25 cellular contexts compared by ENCODE assay signal in the genomic region with DNA sequence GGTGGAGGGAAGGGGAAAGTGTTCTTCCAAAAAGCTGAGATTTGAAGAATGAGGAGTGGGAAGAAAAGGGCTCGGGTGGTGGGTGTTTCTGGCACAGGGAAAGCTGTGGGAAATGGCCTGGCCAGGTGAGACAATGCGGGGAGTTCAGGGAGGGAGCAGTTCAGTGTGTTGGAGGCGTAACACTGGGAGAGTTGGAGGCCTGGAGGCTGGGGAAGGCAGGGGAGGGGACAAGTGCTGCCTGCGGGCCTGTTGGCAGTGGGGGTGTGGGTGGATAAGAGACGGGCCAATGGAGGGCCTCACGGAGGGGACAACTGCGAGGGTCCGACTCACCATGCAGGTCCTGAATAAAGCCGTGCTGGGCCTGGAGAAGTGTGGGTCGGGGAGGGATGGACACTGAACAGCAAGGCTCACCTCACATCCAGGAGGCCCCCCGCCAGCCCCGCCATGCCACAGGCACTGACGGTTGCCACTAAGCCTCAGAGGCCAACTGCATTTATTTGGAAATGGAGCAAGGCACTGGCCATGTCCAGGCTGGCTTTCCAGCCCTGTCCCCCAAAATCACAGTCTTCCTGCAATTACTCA. TPM values are rescaled to one million over a fixed set of nuclear protein-coding genes. Genes with fewer than 3 reads are reported as not detected.
DNase-seq lines count a peak whose midpoint lies in the region; ATAC-seq, FAIRE-seq and TF ChIP-seq lines count a peak whose summit lies in the region.
"Had no signal": no experiment of that assay in that cellular context is flagged by ENCODE, and none has a peak within 500 bp of the region (broad histone marks: within the 10 kb centered on the region; RNA-seq: fewer than 3 reads in every experiment).

No MANE protein-coding gene starts in this region.

- WGBS in heart left ventricle, 4 donors = 79 to 80% (median 80%) methylated on average over 13 of the region's 13 CpGs

- ATAC-seq in heart left ventricle = no peak
- ATAC-seq: A549, GM23338, PC-3 had no signal

- no peaks in the 10 kb centered on the region for H3K27me3 Mint-ChIP-seq in neural crest cell (ENCODE audit: low read depth)
- no peaks in the 10 kb centered on the region for H3K27me3 Mint-ChIP-seq in progenitor cell of endocrine pancreas

- H3K4me3 Mint-ChIP-seq in neural crest cell = no peak overlapping the region
- H3K4me3 Mint-ChIP-seq in progenitor cell of endocrine pancreas (ENCODE audit: low read depth) = no peak overlapping the region
- H3K4me3 Mint-ChIP-seq: CD4-positive, alpha-beta T cell; GM23338 had no signal

- TF ChIP-seq POLR2A in heart left ventricle (IDR thresholded peaks at IDR 0.05) = no peak

- no peaks in the 10 kb centered on the region for H3K36me3 ChIP-seq in HEK293 (ENCODE audit: control insufficient read depth in 2 of 2, insufficient read depth in 1 of 2, low read length in 2 of 2)
- no peaks in the 10 kb centered on the region for H3K36me3 ChIP-seq in heart left ventricle
- H3K36me3 ChIP-seq: BLaER1 treated with 17β-estradiol and CSF1 and Interleukin-3, amounts not matched to agents 10 nM and 100 nM; HAP-1 had no signal

- H3K4me1 Mint-ChIP-seq in neural crest cell (peaks cover 36% of the 10 kb centered on the region), progenitor cell of endocrine pancreas (ENCODE audit: low read depth) (peaks cover 42% of the 10 kb centered on the region)

- H3K27ac Mint-ChIP-seq in neural crest cell (ENCODE audit: unreplicated experiment) (peak overlapping the region; percentile 31), progenitor cell of endocrine pancreas (peak overlapping the region; percentile 79)
- H3K27ac Mint-ChIP-seq: CD4-positive, alpha-beta T cell; GM23338 had no signal

- DNase-seq in RWPE1 (ENCODE audit: low spot score) (no peak), neural crest cell (ENCODE audit: low read depth, low spot score) (no peak), progenitor cell of endocrine pancreas (ENCODE audit: low spot score, unreplicated experiment) (no peak), heart left ventricle (no peak), RCC 7860 (ENCODE audit: low spot score) (no peak)
- no peak for DNase-seq in activated effector memory CD4-positive, alpha-beta T cell treated with Interleukin-2 at 50 U/mL for 16 hours
- DNase-seq in activated CD8-positive, alpha-beta memory T cell treated with anti-CD3 and anti-CD28 coated beads, Interleukin-2, amount 50 U/mL, for 4 hours = no peak
- DNase-seq: AML-193; CD4-positive, alpha-beta T cell; Karpas-422; NCI-H1092 treated with DMSO at 0.1 percent for 48 hours; NCI-H1436; NCI-H187; NCI-H446; NCI-H524 treated with DMSO at 0.1 percent for 48 hours; NCI-H774; PC-3; SIG-M5 had no signal

- H3K9me3 Mint-ChIP-seq in neural crest cell = peaks cover 3% of the 10 kb centered on the region
- no peaks in the 10 kb centered on the region for H3K9me3 Mint-ChIP-seq in progenitor cell of endocrine pancreas (ENCODE audit: low read depth)
- H3K9me3 Mint-ChIP-seq: CD4-positive, alpha-beta T cell had no signal

- no peaks in the 10 kb centered on the region for H3K36me3 Mint-ChIP-seq in neural crest cell (ENCODE audit: low read depth)
- H3K36me3 Mint-ChIP-seq in progenitor cell of endocrine pancreas (ENCODE audit: insufficient read depth) = no peaks in the 10 kb centered on the region

- H3K4me1 ChIP-seq in HEK293 (ENCODE audit: control insufficient read depth, insufficient read depth, low read length) (no peaks in the 10 kb centered on the region), heart left ventricle (peaks cover 0 to 20% (median 10%) of the 10 kb centered on the region in 12 donors)

- TF ChIP-seq CTCF in HEK293 (tag by site-specific recombination; IDR thresholded peaks at IDR 0.05) (no peak), RWPE1 (conservative IDR thresholded peaks at IDR 0.05; ENCODE audit: low read depth) (no peak), neural crest cell (conservative IDR thresholded peaks at IDR 0.05) (no peak), progenitor cell of endocrine pancreas (IDR thresholded peaks at IDR 0.05; ENCODE audit: unreplicated experiment) (no peak), heart left ventricle (IDR thresholded peaks at IDR 0.05) (no peak)

- CTCF ChIA-PET in HEK293 (lab: Yijun Ruan, JAX) (interaction anchor here (0.6 to 16.6 kb wide), 6 partner anchors 24 to 730 kb away, joined by 3 to 546 read pairs (median 10); no protein-coding TSS in a partner anchor), RWPE1 (lab: Yijun Ruan, JAX) (interaction anchor here (1.4 kb wide), 1 partner anchor 117 kb away, joined by 3 read pairs; no protein-coding TSS in a partner anchor)

- H3K9me3 ChIP-seq in HEK293 (ENCODE audit: control insufficient read depth, insufficient read depth, low read depth, low read length) = no peaks in the 10 kb centered on the region
- peaks cover 0 to 10% (median 1%) of the 10 kb centered on the region in 12 donors for H3K9me3 ChIP-seq in heart left ventricle
- H3K9me3 ChIP-seq: HAP-1 had no signal

- POLR2A ChIA-PET in HEK293 (lab: Yijun Ruan, JAX) = no interaction called here
- POLR2A ChIA-PET in RWPE1 (lab: Yijun Ruan, JAX; ENCODE audit: low non-redundant PET) = no interaction called here

- H3K4me3 ChIP-seq in HEK293 (ENCODE audit: low read depth, low read length) (no peak overlapping the region), heart left ventricle (no peak overlapping the region)
- H3K4me3 ChIP-seq: A549; BLaER1 treated with 17β-estradiol and CSF1 and Interleukin-3, amounts not matched to agents 10 nM and 100 nM; GM23338; HAP-1; SK-N-MC had no signal

- no peak for FAIRE-seq in RCC 7860 (lab: Jason Lieb, UNC)
- FAIRE-seq: A549, G401.6 had no signal

- peaks cover 0 to 9% (median 2%) of the 10 kb centered on the region in 9 donors for H3K27me3 ChIP-seq in heart left ventricle
- H3K27me3 ChIP-seq: BLaER1 treated with 17β-estradiol and CSF1 and Interleukin-3, amounts not matched to agents 10 nM and 100 nM had no signal

- intact Hi-C loops in heart left ventricle (cut with DNase I) = loop anchor here in 9 of 10 donors (2.0 to 10.0 kb wide), 8 partner anchors 116 to 741 kb away; no protein-coding TSS in a partner anchor

- H3K27ac ChIP-seq in HEK293 (ENCODE audit: extremely low read depth, low read depth, low read length) (no peak overlapping the region), RWPE1 (peak overlapping the region; percentile 98), heart left ventricle (no peak overlapping the region)
- H3K27ac ChIP-seq: BLaER1 treated with 17β-estradiol and CSF1 and Interleukin-3, amounts not matched to agents 10 nM and 100 nM; SK-N-MC had no signal

TF ChIP-seq in HEK293, 187 proteins besides CTCF, POLR2A, EP300 and RAD21 (continues in another document):
- TF ChIP-seq ZNF423 (tag by site-specific recombination; IDR thresholded peaks at IDR 0.05) (no peak), ZIC2 (tag by site-specific recombination; IDR thresholded peaks at IDR 0.05) (no peak), ZNF777 (tag by site-specific recombination; IDR thresholded peaks at IDR 0.05; ENCODE audit: borderline replicate concordance) (no peak), ZNF664 (tag by site-specific recombination; IDR thresholded peaks at IDR 0.05) (no peak), ZNF433 (tag by site-specific recombination; IDR thresholded peaks at IDR 0.05; ENCODE audit: low read depth) (no peak), ZNF76 (tag by site-specific recombination; IDR thresholded peaks at IDR 0.05; ENCODE audit: borderline replicate concordance, low read depth) (no peak), EGR2 (tag by site-specific recombination; IDR thresholded peaks at IDR 0.05; ENCODE audit: low read depth) (peak; percentile 90), GLIS2 (tag by site-specific recombination; IDR thresholded peaks at IDR 0.05) (no peak), GLI2 (tag by site-specific recombination; IDR thresholded peaks at IDR 0.05; ENCODE audit: borderline replicate concordance, low read depth) (no peak), ZNF501 (tag by site-specific recombination; IDR thresholded peaks at IDR 0.05) (no peak), ZNF791 (tag by site-specific recombination; IDR thresholded peaks at IDR 0.05) (no peak), ZFHX2 (tag by site-specific recombination; conservative IDR thresholded peaks at IDR 0.05) (peak; percentile 75), ZNF24 (tag by site-specific recombination; IDR thresholded peaks at IDR 0.05) (no peak), ZSCAN16 (tag by site-specific recombination; IDR thresholded peaks at IDR 0.05) (no peak), ZNF785 (tag by site-specific recombination; IDR thresholded peaks at IDR 0.05) (no peak), ZNF654 (tag by site-specific recombination; IDR thresholded peaks at IDR 0.05; ENCODE audit: low read depth) (no peak)
- TF ChIP-seq, protein P1, sequence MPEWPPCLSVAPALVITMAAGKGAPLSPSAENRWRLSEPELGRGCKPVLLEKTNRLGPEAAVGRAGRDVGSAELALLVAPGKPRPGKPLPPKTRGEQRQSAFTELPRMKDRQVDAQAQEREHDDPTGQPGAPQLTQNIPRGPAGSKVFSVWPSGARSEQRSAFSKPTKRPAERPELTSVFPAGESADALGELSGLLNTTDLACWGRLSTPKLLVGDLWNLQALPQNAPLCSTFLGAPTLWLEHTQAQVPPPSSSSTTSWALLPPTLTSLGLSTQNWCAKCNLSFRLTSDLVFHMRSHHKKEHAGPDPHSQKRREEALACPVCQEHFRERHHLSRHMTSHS (tag by site-specific recombination; IDR thresholded peaks at IDR 0.05) = no peak

RNA-seq across cellular contexts. Expression of gene KRT19, which starts 17.8 kb away (rescaled TPM):
- total RNA-seq in neural crest cell (0.35 and 0.80 TPM in 2 replicates), progenitor cell of endocrine pancreas (398 and 429 TPM in 2 replicates), heart left ventricle (100 to 1,000 TPM in 1 of 9 donors, under 1 TPM in 8; 0.40 to 163 (median 0.75) TPM)
- polyA plus RNA-seq in heart left ventricle = 1 to 10 TPM; 1.6 to 2.1 TPM
- total RNA-seq: CD4-positive, alpha-beta T cell had no signal

RNA-seq across cellular contexts. Expression of gene KRT9, which starts 25.9 kb away (rescaled TPM):
- total RNA-seq in neural crest cell = not detected in 2 replicates
- not detected in 2 replicates for total RNA-seq in progenitor cell of endocrine pancreas
- not detected for total RNA-seq in heart left ventricle
- not detected for polyA plus RNA-seq in heart left ventricle
- total RNA-seq: CD4-positive, alpha-beta T cell; GM23338; PC-3 had no signal
- polyA plus RNA-seq: A549, GM23338 had no signal

RNA-seq across cellular contexts. Expression of gene KRT15, which starts 27.2 kb away (rescaled TPM):
- total RNA-seq in neural crest cell (not detected in 2 replicates), progenitor cell of endocrine pancreas (2.9 TPM in 2 replicates), heart left ventricle (under 1 TPM in 1 of 9 donors, not detected in 8; 0.36 TPM)
- polyA plus RNA-seq in heart left ventricle = under 1 TPM in 1 of 2 donors, not detected in 1; 0.14 TPM
- total RNA-seq: CD4-positive, alpha-beta T cell had no signal
- polyA plus RNA-seq: GM23338 had no signal

RNA-seq across cellular contexts. Expression of gene KRT13, which starts 40.5 kb away (rescaled TPM):
- total RNA-seq in neural crest cell (not detected in 2 replicates), progenitor cell of endocrine pancreas (not detected in 2 replicates), heart left ventricle (under 1 TPM in 1 of 9 donors, not detected in 8; 0.31 TPM)
- polyA plus RNA-seq in heart left ventricle = 1 to 10 TPM in 1 of 2 donors, not detected in 1; 4.1 TPM
- total RNA-seq: CD4-positive, alpha-beta T cell; GM23338 had no signal
- polyA plus RNA-seq: GM23338 had no signal

RNA-seq across cellular contexts. Expression of gene KRT14, which starts 40.8 kb away (rescaled TPM):
- total RNA-seq in neural crest cell (not detected in 2 replicates), progenitor cell of endocrine pancreas (not detected in 2 replicates), heart left ventricle (under 1 TPM in 2 of 9 donors, not detected in 7; 0.23 to 0.38 TPM)
- polyA plus RNA-seq in heart left ventricle = not detected
- total RNA-seq: CD4-positive, alpha-beta T cell; GM23338 had no signal
- polyA plus RNA-seq: GM23338 had no signal
